13 cellular contexts compared by ENCODE assay signal in genomic region chr17:66492080-66492479, GRCh38.
"Had no signal": no experiment of that assay in that cellular context is flagged by ENCODE, and none has a peak within 500 bp of the region (broad histone marks: within the 10 kb centered on the region; RNA-seq: fewer than 3 reads in every experiment).

No MANE protein-coding gene starts in this region.

- DNase-seq: activated CD4-positive, CD25-positive, alpha-beta regulatory T cell treated with anti-CD3 and anti-CD28 coated beads, Interleukin-2, amount 50 U/mL, for 72 hours; activated CD8-positive, alpha-beta memory T cell treated with anti-CD3 and anti-CD28 coated beads for 24 hours; activated gamma-delta T cell; caudate nucleus; colonic mucosa; effector CD4-positive, alpha-beta T cell; foreskin melanocyte; head of caudate nucleus; left cardiac atrium; lower lobe of right lung; natural killer cell; sigmoid colon; stimulated activated naive CD4-positive, alpha-beta T cell treated with Interleukin-2 at 50 U/mL for 16 hours had no signal

- H3K4me3 ChIP-seq: colonic mucosa, lower lobe of right lung, sigmoid colon had no signal

- H3K9me3 Mint-ChIP-seq: natural killer cell had no signal

- H3K4me3 Mint-ChIP-seq: natural killer cell had no signal

- H3K36me3 ChIP-seq: colonic mucosa, lower lobe of right lung, sigmoid colon had no signal

- ATAC-seq: lower lobe of right lung, natural killer cell had no signal

- H3K27ac ChIP-seq: colonic mucosa, lower lobe of right lung, sigmoid colon had no signal

- H3K4me1 ChIP-seq: colonic mucosa, lower lobe of right lung had no signal

- H3K27me3 ChIP-seq: colonic mucosa, sigmoid colon had no signal

- H3K27ac Mint-ChIP-seq: natural killer cell had no signal

- H3K36me3 Mint-ChIP-seq: natural killer cell had no signal
